In the genomic region with DNA sequence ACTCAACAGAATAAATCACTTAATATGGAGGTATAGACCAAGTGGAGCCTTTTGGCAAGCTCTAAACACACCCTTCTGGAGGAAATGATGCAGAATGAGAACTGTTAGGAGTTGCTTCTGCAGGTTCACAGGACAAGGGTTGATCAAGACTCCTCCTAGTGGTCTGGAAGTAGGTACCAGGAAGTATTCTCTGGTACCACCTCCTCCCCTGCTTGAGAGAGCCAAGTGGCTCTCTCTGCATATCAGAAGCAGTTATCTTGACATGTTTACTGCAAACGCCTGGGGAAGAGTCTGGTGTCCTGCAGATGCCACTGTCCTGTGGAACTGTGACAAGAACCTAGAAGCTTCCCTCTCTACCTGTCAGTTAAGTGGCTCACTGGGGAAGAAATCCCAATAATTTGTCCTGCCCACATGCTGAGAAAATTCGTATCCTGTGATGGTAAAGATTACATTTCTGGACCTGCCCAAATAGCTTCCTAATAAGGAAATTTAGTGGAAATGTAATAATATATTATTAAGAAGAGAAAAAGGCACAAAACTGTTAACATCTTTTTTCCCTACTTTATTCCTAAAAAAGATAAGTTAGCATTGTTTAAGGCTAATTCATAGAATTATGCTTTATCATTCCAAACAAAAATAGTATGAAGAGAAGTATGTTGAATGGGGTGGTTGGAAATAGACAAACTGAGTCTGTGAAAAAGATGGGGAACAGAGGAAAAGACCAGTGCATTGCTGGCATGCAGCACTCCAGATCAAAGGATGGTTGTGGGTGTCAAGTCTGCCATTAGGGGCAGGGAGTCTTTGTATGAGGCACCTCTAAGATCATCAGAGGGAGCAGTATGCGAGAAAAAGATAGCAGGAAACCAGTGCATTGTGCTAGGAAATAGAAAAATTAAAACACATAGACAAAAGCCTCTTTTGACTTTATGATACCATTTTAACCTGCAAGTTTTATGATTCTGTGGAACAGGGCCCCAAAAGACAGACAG, we compare ENCODE assay signal across 8 cellular contexts.
DNase-seq lines count a peak whose midpoint lies in the region; ATAC-seq, FAIRE-seq and TF ChIP-seq lines count a peak whose summit lies in the region.

No MANE protein-coding gene starts in this region.

- H3K27me3 Mint-ChIP-seq in CD14-positive monocyte (ENCODE audit: low read depth in 3 of 3) (no peaks in the 10 kb centered on the region), T-helper 17 cell (no peaks in the 10 kb centered on the region)
- no peaks in the 10 kb centered on the region for H3K27me3 Mint-ChIP-seq in naive thymus-derived CD8-positive, alpha-beta T cell

- H3K36me3 ChIP-seq in effector memory CD4-positive, alpha-beta T cell (ENCODE audit: control insufficient read depth, insufficient read depth, low read length) = peaks cover 24% of the 10 kb centered on the region
- H3K36me3 ChIP-seq in tibial artery = peaks cover 0 to 6% (median 2%) of the 10 kb centered on the region in 3 donors

- H3K36me3 Mint-ChIP-seq in CD14-positive monocyte = peaks cover 26 to 33% of the 10 kb centered on the region in 2 donors
- H3K36me3 Mint-ChIP-seq in T-helper 17 cell (ENCODE audit: low read depth) = peaks cover 12% of the 10 kb centered on the region
- H3K36me3 Mint-ChIP-seq in naive thymus-derived CD8-positive, alpha-beta T cell = peaks cover 0 to 40% (median 18%) of the 10 kb centered on the region in 3 donors

- H3K9me3 ChIP-seq in T-helper 17 cell (ENCODE audit: control insufficient read depth, low read length, poor library complexity, severe bottlenecking) = no peaks in the 10 kb centered on the region
- no peaks in the 10 kb centered on the region for H3K9me3 ChIP-seq in effector memory CD4-positive, alpha-beta T cell (ENCODE audit: control insufficient read depth, low read length)
- H3K9me3 ChIP-seq in tibial artery = no peaks in the 10 kb centered on the region

- DNase-seq in CD14-positive monocyte (ENCODE audit: low spot score) (peak; percentile 56), GM18507 (ENCODE audit: extremely low spot score, insufficient read length, low read depth) (peak; percentile 28), NCI-H1694 (lab: John Stamatoyannopoulos, UW) (peak; percentile 1), T-helper 17 cell (peak in 1 of 3 donors; percentile 25), tibial artery (no peak)
- DNase-seq in effector memory CD4-positive, alpha-beta T cell = peak in 2 of 3 donors; percentile 27 to 49
- DNase-seq in naive thymus-derived CD8-positive, alpha-beta T cell = peak in 9 of 10 donors; percentile 36 to 86 (median 67)

- peak; percentile 94 for FAIRE-seq in GM18507 (lab: Jason Lieb, UNC)

- H3K4me1 Mint-ChIP-seq in CD14-positive monocyte = peaks cover 46% of the 10 kb centered on the region
- H3K4me1 Mint-ChIP-seq in T-helper 17 cell = peaks cover 51% of the 10 kb centered on the region
- peaks cover 41 to 93% (median 89%) of the 10 kb centered on the region in 4 donors for H3K4me1 Mint-ChIP-seq in naive thymus-derived CD8-positive, alpha-beta T cell

- H3K27ac Mint-ChIP-seq in CD14-positive monocyte (peak overlapping the region; percentile 69 to 99 (median 96)), T-helper 17 cell (peak overlapping the region; percentile 96)
- peak overlapping the region; percentile 97 to 100 (median 99) for H3K27ac Mint-ChIP-seq in naive thymus-derived CD8-positive, alpha-beta T cell

- TF ChIP-seq CTCF in CD14-positive monocyte (IDR thresholded peaks at IDR 0.05) (peak; percentile 75), tibial artery (IDR thresholded peaks at IDR 0.05) (no peak)

- POLR2A ChIA-PET in naive thymus-derived CD8-positive, alpha-beta T cell (lab: Charles Lee) = interaction anchor here (0.5 to 11.1 kb wide), 28 partner anchors 10 to 220 kb away, joined by 3 to 159 read pairs (median 4); a partner anchor contains a TSS

- H3K4me3 ChIP-seq in effector memory CD4-positive, alpha-beta T cell (ENCODE audit: insufficient read depth, low read depth, low read length, poor library complexity, severe bottlenecking) = no peak overlapping the region
- no peak overlapping the region for H3K4me3 ChIP-seq in tibial artery

- H3K4me3 Mint-ChIP-seq in CD14-positive monocyte = no peak overlapping the region
- peak overlapping the region; percentile 59 for H3K4me3 Mint-ChIP-seq in T-helper 17 cell
- peak overlapping the region; percentile 47 to 84 (median 71) for H3K4me3 Mint-ChIP-seq in naive thymus-derived CD8-positive, alpha-beta T cell

- H3K27me3 ChIP-seq in effector memory CD4-positive, alpha-beta T cell (replicated peaks; ENCODE audit: control insufficient read depth, insufficient read depth, low read length, poor library complexity, severe bottlenecking) = no peaks in the 10 kb centered on the region
- H3K27me3 ChIP-seq in tibial artery = no peaks in the 10 kb centered on the region

- no peaks in the 10 kb centered on the region for H3K9me3 Mint-ChIP-seq in CD14-positive monocyte
- peaks cover 0 to 9% (median 0%) of the 10 kb centered on the region in 9 donors for H3K9me3 Mint-ChIP-seq in naive thymus-derived CD8-positive, alpha-beta T cell

- peaks cover 59% of the 10 kb centered on the region for H3K4me1 ChIP-seq in effector memory CD4-positive, alpha-beta T cell (ENCODE audit: control insufficient read depth, insufficient read depth, low read length, poor library complexity, severe bottlenecking)
- H3K4me1 ChIP-seq in tibial artery = peaks cover 0 to 29% (median 3%) of the 10 kb centered on the region in 4 donors

- intact Hi-C loops in CD14-positive monocyte (cut with micrococcal nuclease) = loop anchor here (5.0 to 10.0 kb wide), 4 partner anchors 105 to 220 kb away; a partner anchor contains a TSS
- intact Hi-C loops in tibial artery (cut with DNase I; ENCODE audit: low total_unique reads) = loop anchor here (10.0 kb wide), 1 partner anchor 118 kb away; a partner anchor contains a TSS

- peak overlapping the region; percentile 98 for H3K27ac ChIP-seq in effector memory CD4-positive, alpha-beta T cell (ENCODE audit: insufficient read depth, low read length, poor library complexity, severe bottlenecking)
- no peak overlapping the region for H3K27ac ChIP-seq in tibial artery

- ATAC-seq in HG02852 (IDR thresholded peaks at IDR 0.05; ENCODE audit: unreplicated experiment) = peak; percentile 61
- peak; percentile 70 for ATAC-seq in T-helper 17 cell
- peak; percentile 57 to 68 for ATAC-seq in naive thymus-derived CD8-positive, alpha-beta T cell

Comparison
In these comparisons a context has a peak if more than half of its experiments do, and no peak if none do; other contexts are left out.
1. DNase-seq: peak in CD14-positive monocyte (single experiment), GM18507 (single experiment), NCI-H1694 (single experiment), effector memory CD4-positive, alpha-beta T cell (2 of 3) and naive thymus-derived CD8-positive, alpha-beta T cell (9 of 10); none in tibial artery (0 of 2).
2. H3K4me3 Mint-ChIP-seq: peak in T-helper 17 cell (single experiment) and naive thymus-derived CD8-positive, alpha-beta T cell (10 of 10); none in CD14-positive monocyte (0 of 2).
3. Peak in every context shown above with its lines, with median percentiles within 50 percentile points of each other: H3K27ac Mint-ChIP-seq and ATAC-seq.